Comparison of ENCODE assay signal across 13 cellular contexts in the genomic region with DNA sequence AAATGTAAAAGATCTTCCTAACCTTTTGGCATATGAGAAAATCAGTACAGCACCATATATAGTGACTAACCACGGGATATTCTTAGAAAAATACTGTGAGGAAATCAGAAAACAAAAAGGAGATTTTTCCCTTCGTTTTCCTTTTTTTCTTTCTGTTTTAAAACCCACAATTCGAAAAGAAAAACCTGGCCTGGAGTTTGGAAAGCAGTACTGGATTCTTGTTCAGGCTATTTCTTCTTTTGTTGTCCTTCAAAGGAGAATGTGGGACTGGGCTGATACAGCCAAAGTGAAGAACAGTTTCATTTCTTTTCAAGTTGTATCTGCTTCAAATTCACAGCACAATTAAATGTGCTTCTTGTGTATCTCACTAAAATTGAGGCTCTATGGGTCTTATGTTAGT.
DNase-seq lines count a peak whose midpoint lies in the region; ATAC-seq, FAIRE-seq and TF ChIP-seq lines count a peak whose summit lies in the region.
"Had no signal": no experiment of that assay in that cellular context is flagged by ENCODE, and none has a peak within 500 bp of the region (broad histone marks: within the 10 kb centered on the region; RNA-seq: fewer than 3 reads in every experiment).

No MANE protein-coding gene starts in this region.

- H2AFZ ChIP-seq in astrocyte (ENCODE audit: low read depth, low read length) (no peak overlapping the region), parathyroid adenoma (peak overlapping the region; percentile 34)

- H3K4me3 Mint-ChIP-seq in astrocyte (ENCODE audit: unreplicated experiment), result no peak overlapping the region

- H3K4me2 ChIP-seq in astrocyte (ENCODE audit: low read length) (peak overlapping the region; percentile 38), parathyroid adenoma (ENCODE audit: low read length) (no peak overlapping the region)

- H3K27ac ChIP-seq in astrocyte (ENCODE audit: low read depth, low read length) (no peak overlapping the region), parathyroid adenoma (no peak overlapping the region), esophagus squamous epithelium (no peak overlapping the region)

- H3K36me3 ChIP-seq in astrocyte (ENCODE audit: insufficient read depth, low read length), result no peaks in the 10 kb centered on the region
- H3K36me3 ChIP-seq in parathyroid adenoma (ENCODE audit: control insufficient read depth, insufficient read depth, low read length), result no peaks in the 10 kb centered on the region
- no peaks in the 10 kb centered on the region for H3K36me3 ChIP-seq in esophagus squamous epithelium

- H3K36me3 Mint-ChIP-seq in astrocyte (ENCODE audit: low read depth, unreplicated experiment), result no peaks in the 10 kb centered on the region

- 12 to 18% methylated on average over 3 of the region's 3 CpGs for WGBS in esophagus squamous epithelium, 2 donors

- no peaks in the 10 kb centered on the region for H3K9me3 Mint-ChIP-seq in astrocyte (ENCODE audit: unreplicated experiment)

- CTCF ChIA-PET in GM10248 (lab: Yijun Ruan, JAX), result interaction anchor here (1.1 to 2.0 kb wide), 2 partner anchors 14 to 16 kb away, joined by 3 to 4 read pairs; no protein-coding TSS in a partner anchor

- H3K4me1 ChIP-seq in astrocyte (ENCODE audit: insufficient read depth, low read length) (no peaks in the 10 kb centered on the region), parathyroid adenoma (no peaks in the 10 kb centered on the region), esophagus squamous epithelium (no peaks in the 10 kb centered on the region)

- no peaks in the 10 kb centered on the region for H3K27me3 Mint-ChIP-seq in astrocyte (ENCODE audit: low read depth, unreplicated experiment)

- TF ChIP-seq CTCF in astrocyte (IDR thresholded peaks at IDR 0.05; ENCODE audit: insufficient read depth, low read depth, low read length), result no peak
- TF ChIP-seq CTCF in fibroblast of the aortic adventitia (IDR thresholded peaks at IDR 0.05; ENCODE audit: insufficient read depth, low read length), result no peak
- TF ChIP-seq CTCF in parathyroid adenoma (IDR thresholded peaks at IDR 0.05), result no peak
- TF ChIP-seq CTCF in esophagus squamous epithelium (IDR thresholded peaks at IDR 0.05), result no peak
- TF ChIP-seq CTCF in GM10248 (IDR thresholded peaks at IDR 0.05; ENCODE audit: control extremely low read depth, extremely low read depth, low read depth, missing control alignments), result no peak

- POLR2A ChIA-PET in GM10248 (lab: Yijun Ruan, JAX), result no interaction called here

- no peak overlapping the region for H3K27ac Mint-ChIP-seq in astrocyte (ENCODE audit: unreplicated experiment)

- H3K9ac ChIP-seq in astrocyte (ENCODE audit: low read length), result no peak overlapping the region
- no peak overlapping the region for H3K9ac ChIP-seq in parathyroid adenoma

- intact Hi-C loops in esophagus squamous epithelium (cut with DNase I), result no loop called here

- H4K20me1 ChIP-seq in astrocyte (ENCODE audit: insufficient read depth, low read length), result no peaks in the 10 kb centered on the region

- no peak for TF ChIP-seq POLR2A in esophagus squamous epithelium (IDR thresholded peaks at IDR 0.05)

- no peaks in the 10 kb centered on the region for H3K4me1 Mint-ChIP-seq in astrocyte (ENCODE audit: low read depth, unreplicated experiment)

- DNase-seq in AG20443 (ENCODE audit: low spot score), result peak; percentile 14
- DNase-seq in astrocyte (ENCODE audit: low read depth), result no peak
- DNase-seq in fibroblast of the aortic adventitia (ENCODE audit: low read depth), result peak; percentile 51
- no peak for DNase-seq in esophagus squamous epithelium (lab: John Stamatoyannopoulos, UW)
- no peak for DNase-seq in GM10248 (ENCODE audit: extremely low spot score)
- no peak for DNase-seq in activated CD8-positive, alpha-beta memory T cell treated with anti-CD3 and anti-CD28 coated beads for 24 hours
- DNase-seq: activated effector memory CD4-positive, alpha-beta T cell treated with Interleukin-2 at 50 U/mL for 16 hours; NCI-H1436 treated with DMSO at 0.1 percent for 48 hours; NCI-H526 had no signal

- ATAC-seq in GM19351 (IDR thresholded peaks at IDR 0.05; ENCODE audit: unreplicated experiment), result no peak
- ATAC-seq: K562 had no signal

- no peak overlapping the region for H3K4me3 ChIP-seq in astrocyte (ENCODE audit: insufficient read depth, low read depth, low read length)
- peak overlapping the region; percentile 10 for H3K4me3 ChIP-seq in fibroblast of the aortic adventitia (ENCODE audit: low read depth, low read length)
- no peak overlapping the region for H3K4me3 ChIP-seq in parathyroid adenoma (ENCODE audit: low read depth, low read length)
- no peak overlapping the region for H3K4me3 ChIP-seq in esophagus squamous epithelium
- H3K4me3 ChIP-seq: K562 had no signal

- FAIRE-seq in astrocyte (lab: Jason Lieb, UNC), result no peak
- FAIRE-seq: K562, keratinocyte had no signal

- H3K79me2 ChIP-seq in astrocyte (ENCODE audit: insufficient read depth, low read length) (no peaks in the 10 kb centered on the region), parathyroid adenoma (no peaks in the 10 kb centered on the region)

- no peaks in the 10 kb centered on the region for H3K9me3 ChIP-seq in astrocyte (ENCODE audit: insufficient read depth, low read depth, low read length)
- no peaks in the 10 kb centered on the region for H3K9me3 ChIP-seq in parathyroid adenoma (ENCODE audit: control insufficient read depth, low read length)
- H3K9me3 ChIP-seq in esophagus squamous epithelium, result no peaks in the 10 kb centered on the region

- H3K27me3 ChIP-seq in astrocyte (ENCODE audit: insufficient read depth, low read length), result no peaks in the 10 kb centered on the region
- no peaks in the 10 kb centered on the region for H3K27me3 ChIP-seq in parathyroid adenoma (ENCODE audit: control insufficient read depth, insufficient read depth, low read length)
- H3K27me3 ChIP-seq in esophagus squamous epithelium, result no peaks in the 10 kb centered on the region

Comparison
In these comparisons a context has a peak if more than half of its experiments do, and no peak if none do; other contexts are left out.
1. DNase-seq: peak in AG20443 (single experiment) and fibroblast of the aortic adventitia (single experiment); none in astrocyte (single experiment), esophagus squamous epithelium (single experiment), GM10248 (single experiment) and activated CD8-positive, alpha-beta memory T cell treated with anti-CD3 and anti-CD28 coated beads for 24 hours (single experiment).